Comparison of ENCODE assay signal across 12 cellular contexts in the genomic region with DNA sequence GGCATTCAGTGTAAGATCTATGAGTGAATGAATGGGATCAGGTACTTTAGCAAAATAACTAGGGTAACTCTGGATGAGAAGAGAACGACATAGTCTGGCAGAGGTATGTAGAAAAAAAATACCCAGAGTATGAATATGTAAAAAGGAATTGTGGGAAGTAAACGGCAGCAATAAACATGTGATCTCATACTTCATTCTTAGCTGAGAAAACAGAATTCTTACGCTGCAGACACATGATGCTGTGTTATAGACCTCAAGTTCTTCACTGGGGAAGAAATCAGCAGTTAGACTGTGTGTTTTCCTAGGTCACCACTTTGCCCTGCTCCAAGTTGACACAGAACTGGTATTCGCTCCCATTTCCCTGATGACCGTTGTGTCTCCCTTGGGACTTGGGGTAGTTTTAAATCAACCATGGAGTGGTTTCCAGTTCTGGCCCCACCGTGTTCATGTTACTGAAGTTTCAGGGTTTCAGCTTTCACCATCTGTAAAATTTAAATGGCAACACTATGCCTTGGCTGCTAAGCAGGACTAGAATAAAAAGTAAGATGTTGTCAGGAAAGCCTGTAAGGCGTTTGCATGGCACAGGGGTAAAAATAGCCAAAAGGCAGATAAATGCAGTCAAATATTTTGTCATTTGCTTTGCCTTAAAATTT.
DNase-seq lines count a peak whose midpoint lies in the region; ATAC-seq, FAIRE-seq and TF ChIP-seq lines count a peak whose summit lies in the region.
"Had no signal": no experiment of that assay in that cellular context is flagged by ENCODE, and none has a peak within 500 bp of the region (broad histone marks: within the 10 kb centered on the region; RNA-seq: fewer than 3 reads in every experiment).

No MANE protein-coding gene starts in this region.

- no peaks in the 10 kb centered on the region for H3K79me2 ChIP-seq in K562 (ENCODE audit: control insufficient read depth, insufficient read depth, low read length)
- H3K79me2 ChIP-seq in osteoblast (ENCODE audit: insufficient read depth, low read length), result no peaks in the 10 kb centered on the region

- no peak overlapping the region for H3K9ac ChIP-seq in K562 (ENCODE audit: insufficient read depth in 1 of 2, low read depth in 2 of 2, low read length in 2 of 2)

- no TSS peak for BruUV-seq in K562 (replicated peaks; lab: Mats Ljungman, UMichigan)

- no peak for TF ChIP-seq POLR2A in K562 (conservative IDR thresholded peaks at IDR 0.05)

- H3K36me3 Mint-ChIP-seq in HFFc6 (ENCODE audit: low read depth), result peaks cover 6% of the 10 kb centered on the region; the same call in 1 of the 2 replicates
- no peaks in the 10 kb centered on the region for H3K36me3 Mint-ChIP-seq in stimulated activated effector memory CD8-positive, alpha-beta T cell treated with anti-CD3 and anti-CD28 coated beads, Interleukin-12 subunit alpha, Interleukin-12 subunit beta, amount 100 ng/mL, for 72 hours

- DNase-seq in HFFc6, result no peak
- DNase-seq in K562 (ENCODE audit: extremely low read depth in 1 of 4, low spot score in 3 of 4), result no peak
- peak; percentile 61 for DNase-seq in osteoblast (ENCODE audit: insufficient read length, low spot score, missing footprints)
- DNase-seq in stimulated activated effector memory CD8-positive, alpha-beta T cell treated with anti-CD3 and anti-CD28 coated beads, Interleukin-12 subunit alpha, Interleukin-12 subunit beta, amount 100 ng/mL, for 72 hours (ENCODE audit: low spot score in 2 of 2), result no peak
- no peak for DNase-seq in COR-L47 (lab: John Stamatoyannopoulos, UW)
- DNase-seq in cortex of kidney (lab: John Stamatoyannopoulos, UW), result no peak
- no peak for DNase-seq in NCI-H345 (lab: John Stamatoyannopoulos, UW)
- DNase-seq: colonic mucosa, NCI-H2227 treated with DMSO at 0.1 percent for 48 hours, posterior cingulate gyrus had no signal

- H3K9me3 ChIP-seq in K562 (replicated peaks; ENCODE audit: control insufficient read depth, insufficient read depth, low read depth, low read length) (no peaks in the 10 kb centered on the region), osteoblast (ENCODE audit: low read depth, low read length) (no peaks in the 10 kb centered on the region)
- H3K9me3 ChIP-seq: colonic mucosa had no signal

- H3K27me3 ChIP-seq in K562 (ENCODE audit: control insufficient read depth in 2 of 2, insufficient read depth in 2 of 2, low read length in 2 of 2) (no peaks in the 10 kb centered on the region), osteoblast (ENCODE audit: insufficient read depth, low read length) (no peaks in the 10 kb centered on the region)
- H3K27me3 ChIP-seq: colonic mucosa had no signal

- H3K36me3 ChIP-seq in K562 (ENCODE audit: control insufficient read depth, insufficient read depth, low read length), result no peaks in the 10 kb centered on the region
- H3K36me3 ChIP-seq in osteoblast (ENCODE audit: insufficient read depth, low read length), result no peaks in the 10 kb centered on the region
- H3K36me3 ChIP-seq: colonic mucosa had no signal

- POLR2A ChIA-PET in K562 (lab: Yijun Ruan, JAX), result no interaction called here

- no peaks in the 10 kb centered on the region for H3K9me1 ChIP-seq in K562 (ENCODE audit: control insufficient read depth, insufficient read depth, low read length)

- H3K4me2 ChIP-seq in K562 (ENCODE audit: insufficient read depth, low read length), result no peak overlapping the region
- H3K4me2 ChIP-seq in osteoblast (ENCODE audit: insufficient read depth, low read length), result peak overlapping the region; percentile 62

- FAIRE-seq in K562 (lab: Jason Lieb, UNC), result no peak

- TF ChIP-seq CTCF in HFFc6 (IDR thresholded peaks at IDR 0.05), result no peak
- no peak for TF ChIP-seq CTCF in K562 (IDR thresholded peaks at IDR 0.05 in 2 of 3, conservative IDR thresholded peaks at IDR 0.05 in 1 of 3; ENCODE audit: insufficient read depth in 2 of 3, low read depth in 1 of 3, low read length in 3 of 3)
- no peak for TF ChIP-seq CTCF in osteoblast (IDR thresholded peaks at IDR 0.05; ENCODE audit: extremely low read depth, low read depth, low read length)

- no peaks in the 10 kb centered on the region; the same call in none of the 2 replicates for H3K27me3 Mint-ChIP-seq in HFFc6 (ENCODE audit: insufficient read depth)

- no peaks in the 10 kb centered on the region for H4K20me1 ChIP-seq in K562 (replicated peaks; ENCODE audit: control insufficient read depth, insufficient read depth, low read length)
- H4K20me1 ChIP-seq in osteoblast (ENCODE audit: insufficient read depth, low read length), result no peaks in the 10 kb centered on the region

- H3K4me3 ChIP-seq in K562 (no peak overlapping the region), osteoblast (ENCODE audit: insufficient read depth, low read length) (peak overlapping the region; percentile 36)
- H3K4me3 ChIP-seq: colonic mucosa had no signal

- H2AFZ ChIP-seq in K562 (ENCODE audit: low read depth, low read length) (peak overlapping the region; percentile 50), osteoblast (ENCODE audit: low read length) (peak overlapping the region; percentile 52)

- H3K27ac ChIP-seq in K562 (ENCODE audit: extremely low read depth, low read depth, low read length) (no peak overlapping the region), osteoblast (ENCODE audit: low read depth, low read length) (peak overlapping the region; percentile 85)
- H3K27ac ChIP-seq: colonic mucosa had no signal

- H3K4me3 Mint-ChIP-seq in HFFc6, result no peak overlapping the region
- no peak overlapping the region for H3K4me3 Mint-ChIP-seq in stimulated activated effector memory CD8-positive, alpha-beta T cell treated with anti-CD3 and anti-CD28 coated beads, Interleukin-12 subunit alpha, Interleukin-12 subunit beta, amount 100 ng/mL, for 72 hours
- H3K4me3 Mint-ChIP-seq: T-helper 1 cell treated with Interleukin-12 subunit alpha and Interleukin-12 subunit beta and Interleukin-4 antibody, amounts not matched to agents 30 μg/mL and 1 μg/mL, for 36 hours had no signal

- H3K9me3 Mint-ChIP-seq in HFFc6, result no peaks in the 10 kb centered on the region
- no peaks in the 10 kb centered on the region for H3K9me3 Mint-ChIP-seq in stimulated activated effector memory CD8-positive, alpha-beta T cell treated with anti-CD3 and anti-CD28 coated beads, Interleukin-12 subunit alpha, Interleukin-12 subunit beta, amount 100 ng/mL, for 72 hours
- H3K9me3 Mint-ChIP-seq: T-helper 1 cell treated with Interleukin-12 subunit alpha and Interleukin-12 subunit beta and Interleukin-4 antibody, amounts not matched to agents 30 μg/mL and 1 μg/mL, for 36 hours had no signal

- intact Hi-C loops in K562 (cut with micrococcal nuclease), result loop anchor here (2.0 to 5.0 kb wide), 2 partner anchors 475 to 609 kb away; no protein-coding TSS in a partner anchor

- CTCF ChIA-PET in K562 (lab: Yijun Ruan, JAX; ENCODE audit: low intra/inter-chr PET ratio), result no interaction called here

- TF ChIP-seq EP300 in K562 (IDR thresholded peaks at IDR 0.05; ENCODE audit: low read length), result no peak

- peaks cover 0 to 17% of the 10 kb centered on the region in 2 experiments; a peak in 3 of 5 replicates for H3K4me1 ChIP-seq in K562 (replicated peaks in 1 of 2; ENCODE audit: control insufficient read depth in 2 of 2, insufficient read depth in 2 of 2, low read length in 2 of 2)
- H3K4me1 ChIP-seq in osteoblast (ENCODE audit: insufficient read depth, low read length), result peaks cover 25% of the 10 kb centered on the region
- H3K4me1 ChIP-seq: colonic mucosa had no signal

- WGBS in K562 (ENCODE audit: insufficient coverage, low coverage, missing lambda C conversion rate), result 37% methylated on average over 7 of the region's 7 CpGs

- peaks cover 50% of the 10 kb centered on the region for H3K4me1 Mint-ChIP-seq in HFFc6 (ENCODE audit: low read depth)
- H3K4me1 Mint-ChIP-seq in stimulated activated effector memory CD8-positive, alpha-beta T cell treated with anti-CD3 and anti-CD28 coated beads, Interleukin-12 subunit alpha, Interleukin-12 subunit beta, amount 100 ng/mL, for 72 hours, result no peaks in the 10 kb centered on the region

- TF ChIP-seq RAD21 in K562 (CRISPR knock-in tag; conservative IDR thresholded peaks at IDR 0.05 in 1 of 2, IDR thresholded peaks at IDR 0.05 in 1 of 2), result no peak

- H3K27ac Mint-ChIP-seq in HFFc6, result peak overlapping the region; percentile 54
- no peak overlapping the region for H3K27ac Mint-ChIP-seq in stimulated activated effector memory CD8-positive, alpha-beta T cell treated with anti-CD3 and anti-CD28 coated beads, Interleukin-12 subunit alpha, Interleukin-12 subunit beta, amount 100 ng/mL, for 72 hours
- H3K27ac Mint-ChIP-seq: T-helper 1 cell treated with Interleukin-12 subunit alpha and Interleukin-12 subunit beta and Interleukin-4 antibody, amounts not matched to agents 30 μg/mL and 1 μg/mL, for 36 hours had no signal

- in situ Hi-C loops in K562 (cut with MboI), result no loop called here

- peak; percentile 39 for ATAC-seq in GM18502 (IDR thresholded peaks at IDR 0.05; ENCODE audit: poor library complexity, unreplicated experiment)
- ATAC-seq in K562, result no peak
- ATAC-seq in stimulated activated effector memory CD8-positive, alpha-beta T cell treated with anti-CD3 and anti-CD28 coated beads, Interleukin-12 subunit alpha, Interleukin-12 subunit beta, amount 100 ng/mL, for 72 hours, result no peak
